ENCODE assay signal across 8 cellular contexts in the genomic region with DNA sequence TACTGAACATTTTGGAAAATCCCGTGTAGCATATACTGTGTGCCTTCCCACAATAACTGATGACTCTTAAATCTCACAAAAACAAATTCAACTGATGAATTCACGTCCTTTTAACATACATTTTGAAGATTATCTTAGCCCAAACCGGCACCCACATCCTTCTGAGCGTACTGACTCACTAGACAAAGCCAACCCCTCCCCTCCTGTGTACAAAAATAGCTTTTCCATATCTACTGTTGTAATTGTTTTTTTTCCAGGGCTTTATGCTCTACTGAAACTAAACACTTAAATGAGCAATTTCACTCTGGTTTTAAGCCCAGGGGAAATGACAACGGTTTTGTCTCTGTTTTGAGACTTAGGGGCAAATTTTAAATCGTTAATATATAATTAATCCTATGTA.
A peak's percentile ranks its signal among the peaks of the same experiment; 100 is the strongest.
DNase-seq lines count a peak whose midpoint lies in the region; ATAC-seq and TF ChIP-seq lines count a peak whose summit lies in the region.

No MANE protein-coding gene starts in this region.

- H3K4me1 ChIP-seq in cardiac muscle cell (ENCODE audit: low read depth) (peaks cover 35% of the 10 kb centered on the region), right cardiac atrium (ENCODE audit: control insufficient read depth, insufficient read depth, low read length) (peaks cover 9% of the 10 kb centered on the region), transverse colon (peaks cover 22 to 55% (median 35%) of the 10 kb centered on the region in 4 donors)

- intact Hi-C loops in right cardiac atrium (cut with DNase I) (loop anchor here in 2 of 4 donors (5.0 to 10.0 kb wide), 2 partner anchors 111 to 139 kb away; a partner anchor contains a TSS), transverse colon (cut with DNase I; ENCODE audit: low total_unique reads) (loop anchor here (5.0 kb wide), 1 partner anchor 111 kb away; a partner anchor contains a TSS)

- H3K9me3 ChIP-seq in cardiac muscle cell (ENCODE audit: low read depth) (no peaks in the 10 kb centered on the region), right cardiac atrium (ENCODE audit: control insufficient read depth, low read length) (no peaks in the 10 kb centered on the region), transverse colon (no peaks in the 10 kb centered on the region)

- in situ Hi-C loops in transverse colon (cut with MboI; ENCODE audit: low pct_ligation_motif_present in 1 of 4, low pct_unique_long_range_greater_than_20kb in 1 of 4, low sequenced_read_pairs in 3 of 4) = loop anchor here in 1 of 4 donors (25.0 kb wide), 1 partner anchor 106 kb away; a partner anchor contains a TSS

- no peak for TF ChIP-seq EP300 in transverse colon (IDR thresholded peaks at IDR 0.05; ENCODE audit: low read depth)

- no peak for TF ChIP-seq CTCF in cardiac muscle cell (IDR thresholded peaks at IDR 0.05; ENCODE audit: low read depth, low read length)
- no peak for TF ChIP-seq CTCF in transverse colon (IDR thresholded peaks at IDR 0.05)
- no peak for TF ChIP-seq CTCF in GM10266 (IDR thresholded peaks at IDR 0.05; ENCODE audit: control insufficient read depth, insufficient read depth, low read depth, missing control alignments)

- DNase-seq in cardiac muscle cell (ENCODE audit: low read depth in 1 of 2, low spot score in 1 of 2) = peak in 1 of 2 donors; percentile 82
- DNase-seq in right cardiac atrium = no peak
- DNase-seq in activated gamma-delta T cell treated with anti-CD3 and anti-CD28 coated beads, Interleukin-2, amount 50 U/mL, for 16 hours (ENCODE audit: low read depth) = peak; percentile 9
- peak; percentile 46 to 68 for DNase-seq in lung microvascular endothelial cell (ENCODE audit: low read depth in 2 of 2)
- DNase-seq in transverse colon = no peak
- no peak for DNase-seq in DMS 273 (lab: John Stamatoyannopoulos, UW; ENCODE audit: unreplicated experiment)
- DNase-seq in GM10266 (ENCODE audit: extremely low spot score) = no peak
- no peak for DNase-seq in mesenteric fat pad (ENCODE audit: low spot score)

- H3K27ac ChIP-seq in cardiac muscle cell = peak overlapping the region; percentile 63
- H3K27ac ChIP-seq in right cardiac atrium (ENCODE audit: low read length) = no peak overlapping the region
- peak overlapping the region in 3 of 4 donors; percentile 85 to 89 (median 88) for H3K27ac ChIP-seq in transverse colon

- no peak for TF ChIP-seq POLR2A in transverse colon (IDR thresholded peaks at IDR 0.05)

- no peak for ATAC-seq in right cardiac atrium

- H3K4me3 ChIP-seq in cardiac muscle cell (no peak overlapping the region), right cardiac atrium (ENCODE audit: low read length) (no peak overlapping the region), transverse colon (no peak overlapping the region)

- H3K36me3 ChIP-seq in cardiac muscle cell = no peaks in the 10 kb centered on the region
- no peaks in the 10 kb centered on the region for H3K36me3 ChIP-seq in transverse colon

- H3K27me3 ChIP-seq in cardiac muscle cell (no peaks in the 10 kb centered on the region), right cardiac atrium (ENCODE audit: control insufficient read depth, insufficient read depth) (no peaks in the 10 kb centered on the region), transverse colon (no peaks in the 10 kb centered on the region)

- 24% methylated on average over 6 of the region's 6 CpGs for WGBS in right cardiac atrium
- WGBS in transverse colon (ENCODE audit: low coverage in 1 of 2), 2 donors = 60 to 61% methylated on average over 6 of the region's 6 CpGs

Comparison
In these comparisons a context has a peak if more than half of its experiments do, and no peak if none do; other contexts are left out.
1. DNase-seq: peak in activated gamma-delta T cell treated with anti-CD3 and anti-CD28 coated beads, Interleukin-2, amount 50 U/mL, for 16 hours (single experiment) and lung microvascular endothelial cell (2 of 2); none in right cardiac atrium (0 of 3), transverse colon (single experiment), DMS 273 (single experiment), GM10266 (single experiment) and mesenteric fat pad (single experiment).